22 cellular contexts compared by ENCODE assay signal in the genomic region with DNA sequence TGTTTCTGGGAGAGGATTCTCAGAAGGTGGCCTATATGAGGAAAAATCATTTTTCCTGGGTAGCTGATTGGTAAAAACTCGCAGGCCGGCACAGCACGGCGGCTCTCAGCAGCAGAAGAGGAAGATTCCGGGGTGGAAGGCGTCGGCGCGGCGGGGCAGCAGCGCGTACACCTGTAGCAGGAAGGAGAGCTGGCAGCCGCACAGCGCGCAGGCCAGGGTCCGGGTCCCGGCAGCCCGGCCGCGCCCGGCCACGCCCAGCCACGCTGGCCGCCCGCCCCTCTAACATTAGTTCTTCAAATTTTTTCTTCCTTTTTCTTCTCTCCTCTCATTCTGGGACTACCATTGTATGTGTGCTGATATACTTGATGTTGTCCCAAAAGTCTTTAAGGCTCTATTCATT. TPM values are rescaled to one million over a fixed set of nuclear protein-coding genes. Genes with fewer than 3 reads are reported as not detected.
DNase-seq lines count a peak whose midpoint lies in the region; ATAC-seq and TF ChIP-seq lines count a peak whose summit lies in the region.
"Had no signal": no experiment of that assay in that cellular context is flagged by ENCODE, and none has a peak within 500 bp of the region (broad histone marks: within the 10 kb centered on the region; RNA-seq: fewer than 3 reads in every experiment).

No MANE protein-coding gene starts in this region.

- ATAC-seq in PC-3 (no peak), HG03520 (IDR thresholded peaks at IDR 0.05; ENCODE audit: unreplicated experiment) (no peak)
- ATAC-seq: CD8-positive, alpha-beta T cell; GM12878 had no signal

- CTCF ChIA-PET in Calu3 (lab: Charles Lee) (no interaction called here), PC-3 (lab: Charles Lee) (no interaction called here)

- H3K27ac ChIP-seq in BLaER1 (no peak overlapping the region), PC-3 (ENCODE audit: low read length) (no peak overlapping the region)
- H3K27ac ChIP-seq: C4-2B had no signal

- H3K27me3 ChIP-seq in BLaER1 (no peaks in the 10 kb centered on the region), PC-3 (ENCODE audit: low read length) (no peaks in the 10 kb centered on the region)
- H3K27me3 ChIP-seq: BE2C; BLaER1 treated with 17β-estradiol and CSF1 and Interleukin-3, amounts not matched to agents 10 nM and 100 nM had no signal

- peaks cover 30% of the 10 kb centered on the region for H3K9me3 ChIP-seq in BLaER1
- H3K9me3 ChIP-seq in PC-3 (ENCODE audit: low read length): no peaks in the 10 kb centered on the region
- H3K9me3 ChIP-seq: BE2C had no signal

- POLR2A ChIA-PET in PC-3 (lab: Charles Lee; ENCODE audit: unreplicated experiment): no interaction called here

- BruUV-seq in Calu3 (replicated peaks; lab: Mats Ljungman, UMichigan): no TSS peak
- BruUV-seq in PC-3 (replicated peaks; lab: Mats Ljungman, UMichigan): no TSS peak

- H3K4me3 ChIP-seq in BLaER1 (0 out of 2 replicates have a peak overlapping the region, but pooled peaks have one; percentile 11), PC-3 (ENCODE audit: low read length) (no peak overlapping the region)
- H3K4me3 ChIP-seq: BLaER1 treated with 17β-estradiol and CSF1 and Interleukin-3, amounts not matched to agents 10 nM and 100 nM; GM12878 had no signal

- DNase-seq in Calu3: peak; percentile 8
- no peak for DNase-seq in PC-3
- DNase-seq in activated T-helper 2 cell treated with anti-CD3 and anti-CD28 coated beads, Interferon-gamma antibody, Interleukin-2, Interleukin-4, amounts not matched to agents 10 μg/mL and 5 μg/mL and 100 μg/mL, durations not matched to agents 14 hours and 24 hours and 36 hours (ENCODE audit: low spot score): no peak
- DNase-seq: 8988T; ACHN; BE2C; Caco-2; CD4-positive, alpha-beta T cell; CD8-positive, alpha-beta T cell; DMS 273 treated with DMSO at 0.1 percent for 48 hours; DMS153; DMS53; DMS79; DND-41; EL; GDM1 had no signal

- no peaks in the 10 kb centered on the region for H3K4me1 ChIP-seq in BLaER1
- H3K4me1 ChIP-seq in PC-3 (ENCODE audit: insufficient read depth, low read length): no peaks in the 10 kb centered on the region
- H3K4me1 ChIP-seq: BE2C, Caco-2 had no signal

- H3K4me2 ChIP-seq in BLaER1 (no peak overlapping the region), PC-3 (ENCODE audit: low read length) (no peak overlapping the region)

- peaks cover 5% of the 10 kb centered on the region for H3K36me3 Mint-ChIP-seq in Calu3 (ENCODE audit: insufficient read depth, unreplicated experiment)
- H3K36me3 Mint-ChIP-seq in dendritic cell treated with granulocyte-macrophage colony-stimulating factor and Interleukin-4, amounts not matched to agents 40 ng/mL and 50 ng/mL, for 4 days (ENCODE audit: low read depth): peaks cover 9% of the 10 kb centered on the region
- no peaks in the 10 kb centered on the region for H3K36me3 Mint-ChIP-seq in activated T-helper 2 cell treated with anti-CD3 and anti-CD28 coated beads, Interferon-gamma antibody, Interleukin-2, Interleukin-4, amounts not matched to agents 10 μg/mL and 5 μg/mL and 100 μg/mL, durations not matched to agents 14 hours and 24 hours and 36 hours (ENCODE audit: low read depth)
- H3K36me3 Mint-ChIP-seq: CD8-positive, alpha-beta T cell had no signal

- H3F3A ChIP-seq in PC-3 (ENCODE audit: low read length, unreplicated experiment): no peaks in the 10 kb centered on the region

- peak overlapping the region; percentile 62 for H3K4me3 Mint-ChIP-seq in Calu3 (ENCODE audit: low read depth, unreplicated experiment)
- no peak overlapping the region for H3K4me3 Mint-ChIP-seq in dendritic cell treated with granulocyte-macrophage colony-stimulating factor and Interleukin-4, amounts not matched to agents 40 ng/mL and 50 ng/mL, for 4 days
- H3K4me3 Mint-ChIP-seq in activated T-helper 2 cell treated with anti-CD3 and anti-CD28 coated beads, Interferon-gamma antibody, Interleukin-2, Interleukin-4, amounts not matched to agents 10 μg/mL and 5 μg/mL and 100 μg/mL, durations not matched to agents 14 hours and 24 hours and 36 hours (ENCODE audit: low read depth): no peak overlapping the region
- H3K4me3 Mint-ChIP-seq: CD4-positive, alpha-beta T cell; CD8-positive, alpha-beta T cell had no signal

- H3K4me1 Mint-ChIP-seq in Calu3 (ENCODE audit: low read depth, unreplicated experiment): peaks cover 14% of the 10 kb centered on the region
- H3K4me1 Mint-ChIP-seq in dendritic cell treated with granulocyte-macrophage colony-stimulating factor and Interleukin-4, amounts not matched to agents 40 ng/mL and 50 ng/mL, for 4 days (ENCODE audit: low read depth): peaks cover 18% of the 10 kb centered on the region
- H3K4me1 Mint-ChIP-seq in activated T-helper 2 cell treated with anti-CD3 and anti-CD28 coated beads, Interferon-gamma antibody, Interleukin-2, Interleukin-4, amounts not matched to agents 10 μg/mL and 5 μg/mL and 100 μg/mL, durations not matched to agents 14 hours and 24 hours and 36 hours (ENCODE audit: low read depth): peaks cover 2% of the 10 kb centered on the region

- H4K20me1 ChIP-seq in BLaER1 (no peaks in the 10 kb centered on the region), PC-3 (ENCODE audit: low read length) (no peaks in the 10 kb centered on the region)
- H4K20me1 ChIP-seq: BLaER1 treated with 17β-estradiol and CSF1 and Interleukin-3, amounts not matched to agents 10 nM and 100 nM had no signal

- H3K79me2 ChIP-seq in PC-3 (ENCODE audit: low read length): no peaks in the 10 kb centered on the region

- H3K27ac Mint-ChIP-seq in Calu3 (ENCODE audit: unreplicated experiment): peak overlapping the region; percentile 11
- peak overlapping the region; percentile 43 for H3K27ac Mint-ChIP-seq in dendritic cell treated with granulocyte-macrophage colony-stimulating factor and Interleukin-4, amounts not matched to agents 40 ng/mL and 50 ng/mL, for 4 days
- no peak overlapping the region for H3K27ac Mint-ChIP-seq in activated T-helper 2 cell treated with anti-CD3 and anti-CD28 coated beads, Interferon-gamma antibody, Interleukin-2, Interleukin-4, amounts not matched to agents 10 μg/mL and 5 μg/mL and 100 μg/mL, durations not matched to agents 14 hours and 24 hours and 36 hours
- H3K27ac Mint-ChIP-seq: CD4-positive, alpha-beta T cell; CD8-positive, alpha-beta T cell had no signal

- H3K9ac ChIP-seq in BLaER1: no peak overlapping the region
- H3K9ac ChIP-seq in PC-3 (ENCODE audit: low read length): no peak overlapping the region
- H3K9ac ChIP-seq: BLaER1 treated with 17β-estradiol and CSF1 and Interleukin-3, amounts not matched to agents 10 nM and 100 nM had no signal

- H3K9me2 ChIP-seq in PC-3 (replicated peaks; ENCODE audit: low read length): no peaks in the 10 kb centered on the region

- intact Hi-C loops in Calu3 (cut with micrococcal nuclease; ENCODE audit: unreplicated experiment): no loop called here
- intact Hi-C loops in dendritic cell treated with granulocyte-macrophage colony-stimulating factor and Interleukin-4, amounts not matched to agents 40 ng/mL and 50 ng/mL, for 4 days (cut with micrococcal nuclease): no loop called here
- intact Hi-C loops in PC-3 (cut with micrococcal nuclease): no loop called here
- intact Hi-C loops in activated T-helper 2 cell treated with anti-CD3 and anti-CD28 coated beads, Interferon-gamma antibody, Interleukin-2, Interleukin-4, amounts not matched to agents 10 μg/mL and 5 μg/mL and 100 μg/mL, durations not matched to agents 14 hours and 24 hours and 36 hours (cut with micrococcal nuclease): no loop called here

- no peak overlapping the region for H2AFZ ChIP-seq in PC-3 (ENCODE audit: low read length)

- no peak for TF ChIP-seq CTCF in Calu3 (IDR thresholded peaks at IDR 0.05; ENCODE audit: unreplicated experiment)
- TF ChIP-seq CTCF in PC-3 (conservative IDR thresholded peaks at IDR 0.05; ENCODE audit: low read depth, low read length): no peak

- no peaks in the 10 kb centered on the region for H3K27me3 Mint-ChIP-seq in Calu3 (ENCODE audit: unreplicated experiment)
- H3K27me3 Mint-ChIP-seq in dendritic cell treated with granulocyte-macrophage colony-stimulating factor and Interleukin-4, amounts not matched to agents 40 ng/mL and 50 ng/mL, for 4 days: no peaks in the 10 kb centered on the region
- no peaks in the 10 kb centered on the region for H3K27me3 Mint-ChIP-seq in activated T-helper 2 cell treated with anti-CD3 and anti-CD28 coated beads, Interferon-gamma antibody, Interleukin-2, Interleukin-4, amounts not matched to agents 10 μg/mL and 5 μg/mL and 100 μg/mL, durations not matched to agents 14 hours and 24 hours and 36 hours (ENCODE audit: low read depth)

- H3K9me3 Mint-ChIP-seq in Calu3 (ENCODE audit: low read depth, unreplicated experiment): no peaks in the 10 kb centered on the region
- peaks cover 24% of the 10 kb centered on the region for H3K9me3 Mint-ChIP-seq in dendritic cell treated with granulocyte-macrophage colony-stimulating factor and Interleukin-4, amounts not matched to agents 40 ng/mL and 50 ng/mL, for 4 days
- peaks cover 9% of the 10 kb centered on the region for H3K9me3 Mint-ChIP-seq in activated T-helper 2 cell treated with anti-CD3 and anti-CD28 coated beads, Interferon-gamma antibody, Interleukin-2, Interleukin-4, amounts not matched to agents 10 μg/mL and 5 μg/mL and 100 μg/mL, durations not matched to agents 14 hours and 24 hours and 36 hours

- H3K36me3 ChIP-seq in BLaER1 (0 out of 2 replicates have a peak, but pooled peaks cover 9% of the 10 kb centered on the region), PC-3 (ENCODE audit: low read depth, low read length) (no peaks in the 10 kb centered on the region)
- H3K36me3 ChIP-seq: BE2C; BLaER1 treated with 17β-estradiol and CSF1 and Interleukin-3, amounts not matched to agents 10 nM and 100 nM had no signal

RNA-seq across cellular contexts. Expression of a gene that starts 24.8 kb away (rescaled TPM):
- total RNA-seq in Calu3 (2022) (18.0 and 20.3 TPM in 2 replicates), PC-3 (2014; rRNA removed) (4.2 and 5.8 TPM in 2 replicates)
- total RNA-seq in activated T-helper 2 cell treated with anti-CD3 and anti-CD28 coated beads, Interferon-gamma antibody, Interleukin-2, Interleukin-4, amounts not matched to agents 10 μg/mL and 5 μg/mL and 100 μg/mL, durations not matched to agents 14 hours and 24 hours and 36 hours: 0.25 TPM in 2 replicates
